In the genomic region with DNA sequence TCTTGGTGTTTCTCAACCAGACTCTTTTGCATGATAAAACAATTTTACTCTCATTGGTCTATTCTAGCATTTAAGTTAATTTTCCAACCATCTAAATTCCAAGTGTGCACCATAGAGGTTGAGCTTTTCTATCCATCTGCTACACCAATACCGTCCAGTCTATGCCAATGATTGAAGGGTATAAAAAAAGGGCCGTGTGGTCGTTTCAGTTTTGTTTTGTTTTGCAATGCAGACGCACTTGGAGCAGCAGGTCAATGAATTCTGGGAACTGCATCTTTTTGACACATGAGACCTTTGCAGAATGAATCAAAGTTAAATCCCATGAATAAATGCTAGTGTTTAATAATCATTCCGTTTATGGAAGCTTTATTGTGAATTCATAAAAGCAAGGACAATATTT, we compare ENCODE assay signal across 8 cellular contexts.
DNase-seq lines count a peak whose midpoint lies in the region; ATAC-seq and TF ChIP-seq lines count a peak whose summit lies in the region.
"Had no signal": no experiment of that assay in that cellular context is flagged by ENCODE, and none has a peak within 500 bp of the region (broad histone marks: within the 10 kb centered on the region; RNA-seq: fewer than 3 reads in every experiment).

No MANE protein-coding gene starts in this region.

- H3K4ac ChIP-seq in neuronal stem cell (ENCODE audit: low read length), result no peak overlapping the region

- peak overlapping the region in 1 of 2 donors; percentile 1 for H3K27ac ChIP-seq in ascending aorta
- H3K27ac ChIP-seq in neuronal stem cell (replicated peaks; ENCODE audit: low read length), result no peak overlapping the region

- H3K14ac ChIP-seq in neuronal stem cell (ENCODE audit: low read length), result no peak overlapping the region

- no peak overlapping the region for H2BK12ac ChIP-seq in neuronal stem cell (ENCODE audit: low read length)

- intact Hi-C loops in ascending aorta (cut with DNase I), result no loop called here

- TF ChIP-seq CTCF in ascending aorta (IDR thresholded peaks at IDR 0.05), result no peak

- peak overlapping the region; percentile 76 for H2AFZ ChIP-seq in neuronal stem cell (ENCODE audit: low read length)

- H3K23ac ChIP-seq in neuronal stem cell (ENCODE audit: low read depth, low read length, poor library complexity), result no peak overlapping the region

- ATAC-seq in GM19452 (IDR thresholded peaks at IDR 0.05; ENCODE audit: unreplicated experiment), result no peak

- H3K27me3 ChIP-seq in ascending aorta (no peaks in the 10 kb centered on the region), neuronal stem cell (ENCODE audit: control insufficient read depth in 3 of 3, insufficient read depth in 3 of 3, low read depth in 1 of 3, low read length in 3 of 3) (no peaks in the 10 kb centered on the region)

- no peak overlapping the region for H4K8ac ChIP-seq in neuronal stem cell (ENCODE audit: low read depth, low read length)

- H2AK5ac ChIP-seq in neuronal stem cell (ENCODE audit: low read depth, low read length), result no peak overlapping the region

- H3K9ac ChIP-seq in neuronal stem cell (ENCODE audit: low read depth, low read length, poor library complexity), result no peak overlapping the region

- no peak overlapping the region for H2BK15ac ChIP-seq in neuronal stem cell (ENCODE audit: low read length)

- H3K36me3 ChIP-seq in ascending aorta (no peaks in the 10 kb centered on the region), neuronal stem cell (replicated peaks in 1 of 2; ENCODE audit: control insufficient read depth in 2 of 2, insufficient read depth in 2 of 2, low read length in 2 of 2) (no peaks in the 10 kb centered on the region)

- H3K9me3 ChIP-seq in ascending aorta (no peaks in the 10 kb centered on the region), neuronal stem cell (replicated peaks in 1 of 2; ENCODE audit: control insufficient read depth in 2 of 2, insufficient read depth in 1 of 2, low read depth in 1 of 2, low read length in 2 of 2) (no peaks in the 10 kb centered on the region)

- peak overlapping the region; percentile 3 to 51 for H3K4me3 ChIP-seq in ascending aorta
- H3K4me3 ChIP-seq in neuronal stem cell (ENCODE audit: low read length in 2 of 2), result peak overlapping the region in 1 of 2 donors; percentile 4

- WGBS in neuronal stem cell (ENCODE audit: extremely low coverage in 2 of 2, insufficient read length in 2 of 2, insufficient replicate concordance in 1 of 2), 2 donors, result no CpG with 5 or more reads among the region's 5 CpGs

- H3K18ac ChIP-seq in neuronal stem cell (ENCODE audit: low read length), result no peak overlapping the region

- no peak overlapping the region for H2BK120ac ChIP-seq in neuronal stem cell (ENCODE audit: low read depth, low read length)

- H3K4me2 ChIP-seq in neuronal stem cell (ENCODE audit: insufficient read depth, low read length, poor library complexity, severe bottlenecking), result no peak overlapping the region

- H3K4me1 ChIP-seq in ascending aorta, result no peaks in the 10 kb centered on the region
- H3K4me1 ChIP-seq in neuronal stem cell (ENCODE audit: control insufficient read depth in 2 of 2, insufficient read depth in 1 of 2, low read depth in 1 of 2, low read length in 2 of 2), result peaks cover 0 to 7% of the 10 kb centered on the region in 2 donors

- no peak overlapping the region for H4K91ac ChIP-seq in neuronal stem cell (ENCODE audit: low read depth, low read length, poor library complexity)

- H2BK5ac ChIP-seq in neuronal stem cell (ENCODE audit: low read length), result no peak overlapping the region

- DNase-seq in ELR (ENCODE audit: low read depth) (peak; percentile 10), MV-4-11 (lab: John Stamatoyannopoulos, UW) (peak; percentile 36), ascending aorta (ENCODE audit: low spot score in 2 of 2) (no peak), neuronal stem cell (ENCODE audit: low spot score) (no peak), kidney glomerular epithelial cell (lab: John Stamatoyannopoulos, UW) (no peak), NCI-H2196 treated with DMSO at 0.1 percent for 48 hours (lab: John Stamatoyannopoulos, UW; ENCODE audit: unreplicated experiment) (no peak)
- DNase-seq: effector CD8-positive, alpha-beta T cell had no signal

- H3K79me1 ChIP-seq in neuronal stem cell (ENCODE audit: low read depth, low read length), result no peaks in the 10 kb centered on the region

Comparison
In these comparisons a context has a peak if more than half of its experiments do, and no peak if none do; other contexts are left out.
1. DNase-seq: peak in ELR (single experiment) and MV-4-11 (single experiment); none in ascending aorta (0 of 2), neuronal stem cell (single experiment), kidney glomerular epithelial cell (single experiment) and NCI-H2196 treated with DMSO at 0.1 percent for 48 hours (single experiment).